In genomic region chr3:158739078-158739477, GRCh38 we compare ENCODE assay signal across 1 cellular context.
TF ChIP-seq lines count a peak whose summit lies in the region.

No MANE protein-coding gene starts in this region.

TF ChIP-seq in IMR-90, 13 proteins besides CTCF, POLR2A, EP300 and RAD21 (continued from another document):
- TF ChIP-seq MXI1 (IDR thresholded peaks at IDR 0.05; ENCODE audit: borderline replicate concordance, low read depth, low read length): no peak
- TF ChIP-seq BHLHE40 (IDR thresholded peaks at IDR 0.05; ENCODE audit: low read depth, low read length): no peak
